10 cellular contexts compared by ENCODE assay signal in genomic region chr20:63873477-63873971, GRCh38. TPM values are rescaled to one million over a fixed set of nuclear protein-coding genes. Genes with fewer than 3 reads are reported as not detected.
DNase-seq lines count a peak whose midpoint lies in the region; ATAC-seq and TF ChIP-seq lines count a peak whose summit lies in the region.
"Had no signal": no experiment of that assay in that cellular context is flagged by ENCODE, and none has a peak within 500 bp of the region (broad histone marks: within the 10 kb centered on the region; RNA-seq: fewer than 3 reads in every experiment).

No MANE protein-coding gene starts in this region.

- ATAC-seq in psoas muscle (peak; percentile 33 to 57 (median 43)), HG02642 (IDR thresholded peaks at IDR 0.05; ENCODE audit: poor library complexity, unreplicated experiment) (no peak), HG03175 (IDR thresholded peaks at IDR 0.05; ENCODE audit: unreplicated experiment) (no peak)
- ATAC-seq in CD8-positive, alpha-beta T cell = no peak

- H3K36me3 ChIP-seq in psoas muscle (ENCODE audit: insufficient read depth in 1 of 2, low read depth in 1 of 2) = peaks cover 0 to 87% of the 10 kb centered on the region in 2 donors
- peaks cover 37% of the 10 kb centered on the region for H3K36me3 ChIP-seq in CD8-positive, alpha-beta T cell (ENCODE audit: insufficient read depth, low read length)

- H3K36me3 Mint-ChIP-seq in endothelial cell (ENCODE audit: low read depth, unreplicated experiment) (peaks cover 22% of the 10 kb centered on the region), progenitor cell of endocrine pancreas (ENCODE audit: insufficient read depth) (peaks cover 21% of the 10 kb centered on the region)
- peaks cover 78% of the 10 kb centered on the region for H3K36me3 Mint-ChIP-seq in CD8-positive, alpha-beta T cell

- intact Hi-C loops in psoas muscle (cut with DNase I) = no loop called here
- intact Hi-C loops in CD8-positive, alpha-beta T cell (cut with DNase I, micrococcal nuclease) = no loop called here

- peak overlapping the region; percentile 66 for H3K27ac ChIP-seq in psoas muscle
- H3K27ac ChIP-seq in CD8-positive, alpha-beta T cell (ENCODE audit: low read depth, low read length) = no peak overlapping the region
- H3K27ac ChIP-seq: VCaP had no signal

- CTCF ChIA-PET in CD8-positive, alpha-beta T cell (lab: Charles Lee) = no interaction called here

- peaks cover 9% of the 10 kb centered on the region for H3K4me1 ChIP-seq in psoas muscle
- H3K4me1 ChIP-seq in CD8-positive, alpha-beta T cell (ENCODE audit: insufficient read depth, low read length) = no peaks in the 10 kb centered on the region

- POLR2A ChIA-PET in CD8-positive, alpha-beta T cell (lab: Charles Lee) = no interaction called here

- H3K27me3 Mint-ChIP-seq in endothelial cell (ENCODE audit: unreplicated experiment) = peaks cover 5% of the 10 kb centered on the region
- H3K27me3 Mint-ChIP-seq in progenitor cell of endocrine pancreas = no peaks in the 10 kb centered on the region
- no peaks in the 10 kb centered on the region for H3K27me3 Mint-ChIP-seq in CD8-positive, alpha-beta T cell (ENCODE audit: low read depth)

- TF ChIP-seq CTCF in endothelial cell (IDR thresholded peaks at IDR 0.05; ENCODE audit: unreplicated experiment) (no peak), psoas muscle (IDR thresholded peaks at IDR 0.05) (no peak), progenitor cell of endocrine pancreas (IDR thresholded peaks at IDR 0.05; ENCODE audit: unreplicated experiment) (no peak)
- no peak for TF ChIP-seq CTCF in CD8-positive, alpha-beta T cell (IDR thresholded peaks at IDR 0.05)

- WGBS in psoas muscle, 3 donors = 75 to 86% (median 77%) methylated on average over 14 of the region's 14 CpGs

- H3K4me3 ChIP-seq in psoas muscle = no peak overlapping the region
- H3K4me3 ChIP-seq in CD8-positive, alpha-beta T cell (ENCODE audit: low read depth, low read length) = no peak overlapping the region

- H3K9me3 Mint-ChIP-seq in endothelial cell (ENCODE audit: unreplicated experiment) (no peaks in the 10 kb centered on the region), progenitor cell of endocrine pancreas (ENCODE audit: low read depth) (no peaks in the 10 kb centered on the region)
- no peaks in the 10 kb centered on the region for H3K9me3 Mint-ChIP-seq in CD8-positive, alpha-beta T cell

- no peaks in the 10 kb centered on the region for H3K9me3 ChIP-seq in psoas muscle
- H3K9me3 ChIP-seq in CD8-positive, alpha-beta T cell (ENCODE audit: low read length) = no peaks in the 10 kb centered on the region

- H3K27ac Mint-ChIP-seq in endothelial cell (ENCODE audit: unreplicated experiment) = no peak overlapping the region
- no peak overlapping the region for H3K27ac Mint-ChIP-seq in progenitor cell of endocrine pancreas
- H3K27ac Mint-ChIP-seq in CD8-positive, alpha-beta T cell = no peak overlapping the region

- H3K4me1 Mint-ChIP-seq in endothelial cell (ENCODE audit: unreplicated experiment) = peaks cover 3% of the 10 kb centered on the region
- H3K4me1 Mint-ChIP-seq in progenitor cell of endocrine pancreas (ENCODE audit: low read depth) = no peaks in the 10 kb centered on the region
- peaks cover 2% of the 10 kb centered on the region for H3K4me1 Mint-ChIP-seq in CD8-positive, alpha-beta T cell (ENCODE audit: low read depth)

- H3K4me3 Mint-ChIP-seq in endothelial cell (ENCODE audit: unreplicated experiment) = peak overlapping the region; percentile 77
- H3K4me3 Mint-ChIP-seq in progenitor cell of endocrine pancreas (ENCODE audit: low read depth) = no peak overlapping the region
- H3K4me3 Mint-ChIP-seq in CD8-positive, alpha-beta T cell = no peak overlapping the region

- peak; percentile 81 for DNase-seq in EL
- DNase-seq in SKM-1 treated with dmso at 0.1 percent for 144 hours (lab: John Stamatoyannopoulos, UW; ENCODE audit: unreplicated experiment) = peak; percentile 59
- DNase-seq in endothelial cell (ENCODE audit: low spot score) = no peak
- peak in 1 of 2 donors; percentile 43 for DNase-seq in psoas muscle
- no peak for DNase-seq in progenitor cell of endocrine pancreas (ENCODE audit: low spot score, unreplicated experiment)
- no peak for DNase-seq in CD8-positive, alpha-beta T cell

- H3K27me3 ChIP-seq in psoas muscle (ENCODE audit: insufficient read depth in 3 of 3, low read length in 2 of 3) = no peaks in the 10 kb centered on the region
- H3K27me3 ChIP-seq in CD8-positive, alpha-beta T cell (ENCODE audit: insufficient read depth, low read length) = no peaks in the 10 kb centered on the region

RNA-seq across cellular contexts. Expression of gene TPD52L2, which starts 8.5 kb away (rescaled TPM):
- total RNA-seq in endothelial cell (ENCODE audit: unreplicated experiment) = 85.5 TPM
- total RNA-seq in psoas muscle = 10 to 100 TPM; 40.7 to 56.0 (median 55.1) TPM
- 100 to 1,000 TPM in 1 of 3 donors, 10 to 100 TPM in 2; 46.7 to 152 (median 89.7) TPM for polyA plus RNA-seq in psoas muscle
- total RNA-seq in progenitor cell of endocrine pancreas = 85.0 and 88.1 TPM in 2 replicates
- 10 to 100 TPM; 18.7 to 19.4 TPM for total RNA-seq in CD8-positive, alpha-beta T cell

RNA-seq across cellular contexts. Expression of gene ABHD16B, which starts 12.2 kb away (rescaled TPM):
- total RNA-seq in endothelial cell (ENCODE audit: unreplicated experiment) = not detected
- total RNA-seq in psoas muscle = not detected
- 1 to 10 TPM in 1 of 3 donors, under 1 TPM in 2; 0.04 to 3.2 (median 0.34) TPM for polyA plus RNA-seq in psoas muscle
- total RNA-seq in progenitor cell of endocrine pancreas = not detected in 2 replicates
- total RNA-seq in CD8-positive, alpha-beta T cell = not detected
- total RNA-seq: lower leg skin had no signal

RNA-seq across cellular contexts. Expression of gene DNAJC5, which starts 21.4 kb away (rescaled TPM):
- total RNA-seq in endothelial cell (ENCODE audit: unreplicated experiment) (54.4 TPM), psoas muscle (10 to 100 TPM; 20.4 to 27.3 (median 23.3) TPM), progenitor cell of endocrine pancreas (41.8 and 42.3 TPM in 2 replicates)
- polyA plus RNA-seq in psoas muscle = 10 to 100 TPM; 13.1 to 33.6 (median 19.7) TPM
- total RNA-seq in CD8-positive, alpha-beta T cell = 10 to 100 TPM; 24.3 TPM

RNA-seq across cellular contexts. Expression of gene ZBTB46, which starts 42.5 kb away (rescaled TPM):
- 42.1 TPM for total RNA-seq in endothelial cell (ENCODE audit: unreplicated experiment)
- total RNA-seq in psoas muscle = 1 to 10 TPM; 4.5 to 6.4 (median 5.6) TPM
- 1 to 10 TPM; 1.3 to 3.1 (median 2.2) TPM for polyA plus RNA-seq in psoas muscle
- total RNA-seq in progenitor cell of endocrine pancreas = 31.2 and 32.2 TPM in 2 replicates
- total RNA-seq in CD8-positive, alpha-beta T cell = not detected

Comparison
In these comparisons a context has a peak if more than half of its experiments do, and no peak if none do; other contexts are left out.
1. DNase-seq: peak in EL (single experiment) and SKM-1 treated with dmso at 0.1 percent for 144 hours (single experiment); none in endothelial cell (single experiment), progenitor cell of endocrine pancreas (single experiment) and CD8-positive, alpha-beta T cell (0 of 7).
2. ATAC-seq: peak in psoas muscle (4 of 4); none in HG02642 (single experiment), CD8-positive, alpha-beta T cell (single experiment) and HG03175 (single experiment).